Comparison of ENCODE assay signal across 15 cellular contexts in genomic region chr10:14665304-14665703, GRCh38.
DNase-seq lines count a peak whose midpoint lies in the region; ATAC-seq and TF ChIP-seq lines count a peak whose summit lies in the region.
"Had no signal": no experiment of that assay in that cellular context is flagged by ENCODE, and none has a peak within 500 bp of the region (broad histone marks: within the 10 kb centered on the region; RNA-seq: fewer than 3 reads in every experiment).

No MANE protein-coding gene starts in this region.

- peaks cover 13% of the 10 kb centered on the region for H3K36me3 Mint-ChIP-seq in activated naive CD4-positive, alpha-beta T cell treated with anti-CD3 and anti-CD28 coated beads, Interleukin-2, amount 50 U/mL, for 24 hours
- peaks cover 1% of the 10 kb centered on the region for H3K36me3 Mint-ChIP-seq in central memory CD8-positive, alpha-beta T cell (ENCODE audit: insufficient read depth)
- H3K36me3 Mint-ChIP-seq: IgD-negative memory B cell had no signal

- no peaks in the 10 kb centered on the region for H3K27me3 Mint-ChIP-seq in activated naive CD4-positive, alpha-beta T cell treated with anti-CD3 and anti-CD28 coated beads, Interleukin-2, amount 50 U/mL, for 24 hours
- no peaks in the 10 kb centered on the region for H3K27me3 Mint-ChIP-seq in central memory CD8-positive, alpha-beta T cell
- H3K27me3 Mint-ChIP-seq: IgD-negative memory B cell had no signal

- peaks cover 10% of the 10 kb centered on the region for H3K9me3 Mint-ChIP-seq in activated naive CD4-positive, alpha-beta T cell treated with anti-CD3 and anti-CD28 coated beads, Interleukin-2, amount 50 U/mL, for 24 hours
- H3K9me3 Mint-ChIP-seq in central memory CD8-positive, alpha-beta T cell, result peaks cover 9% of the 10 kb centered on the region

- H3K4me3 ChIP-seq in retinal pigment epithelial cell (ENCODE audit: low read length), result no peak overlapping the region
- H3K4me3 ChIP-seq: cardiac muscle cell, skin epidermis had no signal

- TF ChIP-seq CTCF in retinal pigment epithelial cell (conservative IDR thresholded peaks at IDR 0.05; ENCODE audit: low read depth, low read length), result no peak

- no peak for DNase-seq in activated naive CD4-positive, alpha-beta T cell treated with Interleukin-2 at 50 U/mL for 16 hours
- DNase-seq in NCI-H345 treated with DMSO at 0.1 percent for 48 hours (lab: John Stamatoyannopoulos, UW; ENCODE audit: unreplicated experiment) (peak; percentile 61), retinal pigment epithelial cell (ENCODE audit: low read depth) (peak; percentile 13), medulla oblongata (ENCODE audit: extremely low spot score) (no peak)
- DNase-seq in central memory CD8-positive, alpha-beta T cell (ENCODE audit: low spot score in 2 of 2), result no peak
- DNase-seq: activated CD4-positive, alpha-beta T cell treated with anti-CD3 and anti-CD28 coated beads, Interleukin-2, amount 50 U/mL, for 1 hour; stimulated activated naive CD4-positive, alpha-beta T cell treated with Interleukin-2 at 50 U/mL for 16 hours had no signal

- no peak overlapping the region for H3K4me3 Mint-ChIP-seq in activated naive CD4-positive, alpha-beta T cell treated with anti-CD3 and anti-CD28 coated beads, Interleukin-2, amount 50 U/mL, for 24 hours
- H3K4me3 Mint-ChIP-seq in central memory CD8-positive, alpha-beta T cell, result no peak overlapping the region
- H3K4me3 Mint-ChIP-seq: CD14-positive monocyte, IgD-negative memory B cell had no signal

- H3K4me1 Mint-ChIP-seq in activated naive CD4-positive, alpha-beta T cell treated with anti-CD3 and anti-CD28 coated beads, Interleukin-2, amount 50 U/mL, for 24 hours, result peaks cover 76% of the 10 kb centered on the region
- H3K4me1 Mint-ChIP-seq in central memory CD8-positive, alpha-beta T cell, result peaks cover 39% of the 10 kb centered on the region

- H3K27ac Mint-ChIP-seq in activated naive CD4-positive, alpha-beta T cell treated with anti-CD3 and anti-CD28 coated beads, Interleukin-2, amount 50 U/mL, for 24 hours, result peak overlapping the region; percentile 61
- no peak overlapping the region for H3K27ac Mint-ChIP-seq in central memory CD8-positive, alpha-beta T cell (ENCODE audit: low read depth)
- H3K27ac Mint-ChIP-seq: CD14-positive monocyte had no signal

- peak; percentile 40 for ATAC-seq in central memory CD8-positive, alpha-beta T cell (replicated peaks; ENCODE audit: extremely low read depth, poor library complexity, severe bottlenecking)
- ATAC-seq in HG02840 (IDR thresholded peaks at IDR 0.05; ENCODE audit: low FRiP score, unreplicated experiment), result no peak
- no peak for ATAC-seq in GM18868 (IDR thresholded peaks at IDR 0.05; ENCODE audit: unreplicated experiment)
- ATAC-seq: Panc1 had no signal

Comparison
In these comparisons a context has a peak if more than half of its experiments do, and no peak if none do; other contexts are left out.
1. DNase-seq: peak in NCI-H345 treated with DMSO at 0.1 percent for 48 hours (single experiment) and retinal pigment epithelial cell (single experiment); none in activated naive CD4-positive, alpha-beta T cell treated with Interleukin-2 at 50 U/mL for 16 hours (single experiment), central memory CD8-positive, alpha-beta T cell (0 of 2) and medulla oblongata (single experiment).